Comparison of ENCODE assay signal across 35 cellular contexts in the genomic region with DNA sequence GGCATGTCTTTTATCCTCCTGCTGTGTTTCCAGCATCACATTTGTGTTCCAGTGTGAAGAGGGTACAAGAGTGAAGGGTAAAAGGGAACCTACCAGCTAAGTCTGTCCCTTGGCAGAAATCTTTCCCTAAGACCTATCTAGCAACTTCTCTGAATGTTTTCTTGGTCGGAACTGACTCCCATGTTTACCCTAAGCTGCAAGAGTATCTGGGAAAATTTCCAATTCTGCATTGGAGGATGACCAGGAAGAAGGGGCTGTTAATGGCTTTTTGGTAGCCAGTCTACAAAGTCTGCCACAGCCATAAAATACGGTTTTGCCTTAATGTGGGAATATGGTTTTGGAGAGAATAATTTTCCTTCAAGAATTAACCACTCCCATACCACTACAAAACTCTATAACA.
"Had no signal": no experiment of that assay in that cellular context is flagged by ENCODE, and none has a peak within 500 bp of the region (broad histone marks: within the 10 kb centered on the region; RNA-seq: fewer than 3 reads in every experiment).

No MANE protein-coding gene starts in this region.

- H3K27ac ChIP-seq: SJCRH30, SK-N-MC, WERI-Rb-1 had no signal

- H3K9me3 ChIP-seq: SJCRH30 had no signal

- H3K4me1 ChIP-seq: SJCRH30 had no signal

- ATAC-seq: activated CD8-positive, alpha-beta T cell treated with anti-CD3 and anti-CD28 coated beads for 36 hours; activated T-cell treated with anti-CD3 and anti-CD28 coated beads, Interleukin-2, amount 50 U/mL, for 72 hours; activated T-helper 17 cell treated with anti-CD3 and anti-CD28 coated beads, Interleukin-2, amount 50 U/mL, for 72 hours; Panc1 had no signal

- FAIRE-seq: bronchial epithelial cell had no signal

- H3K4me3 ChIP-seq: SJCRH30, SK-N-MC had no signal

- DNase-seq: activated CD4-positive, alpha-beta T cell treated with anti-CD3 and anti-CD28 coated beads, Interleukin-2, amount 10 ng/mL, durations not matched to agents 24 days and 14 days; activated CD4-positive, alpha-beta T cell treated with anti-CD3 and anti-CD28 coated beads, Interleukin-2, amount 50 U/mL, for 4 hours; activated CD4-positive, CD25-positive, alpha-beta regulatory T cell; activated CD8-positive, alpha-beta T cell treated with anti-CD3 and anti-CD28 coated beads for 36 hours; activated effector memory CD4-positive, alpha-beta T cell treated with anti-CD3 and anti-CD28 coated beads, Interleukin-2, amount 50 U/mL, for 16 hours; activated naive CD4-positive, alpha-beta T cell; activated naive CD4-positive, alpha-beta T cell treated with anti-CD3 and anti-CD28 coated beads, Interleukin-2, amount 50 U/mL, for 16 hours; activated naive CD8-positive, alpha-beta T cell treated with anti-CD3 and anti-CD28 coated beads for 36 hours; activated T-cell treated with anti-CD3 and anti-CD28 coated beads, Interleukin-2, amount 50 U/mL, for 1 hour; activated T-cell treated with anti-CD3 and anti-CD28 coated beads, Interleukin-2, amount 50 U/mL, for 72 hours; amniotic stem cell; aorta; caudate nucleus; cerebellar nuclear complex; Kasumi-1; KG1; MM.1S; MV-4-11; NCI-H1092; NCI-H1436 treated with DMSO at 0.1 percent for 48 hours; NCI-H1694 treated with DMSO at 0.1 percent for 48 hours; NCI-H2081; NCI-H2171 treated with DMSO at 0.1 percent for 48 hours; NCI-H2227 treated with DMSO at 0.1 percent for 48 hours; NCI-H510A treated with DMSO at 0.1 percent for 48 hours; NCI-H526 treated with DMSO at 0.1 percent for 48 hours; NCI-H82; SHP77; SJCRH30; T1000; WERI-Rb-1 had no signal

- H3K36me3 ChIP-seq: SJCRH30, WERI-Rb-1 had no signal
